25 cellular contexts compared by ENCODE assay signal in genomic region chr5:72667708-72668107, GRCh38.
DNase-seq lines count a peak whose midpoint lies in the region; ATAC-seq, FAIRE-seq and TF ChIP-seq lines count a peak whose summit lies in the region.
"Had no signal": no experiment of that assay in that cellular context is flagged by ENCODE, and none has a peak within 500 bp of the region (broad histone marks: within the 10 kb centered on the region; RNA-seq: fewer than 3 reads in every experiment).

No MANE protein-coding gene starts in this region.

- no peak for TF ChIP-seq POLR2A in breast epithelium (IDR thresholded peaks at IDR 0.05)
- no peak for TF ChIP-seq POLR2A in vagina (IDR thresholded peaks at IDR 0.05)
- TF ChIP-seq POLR2A in lower leg skin (IDR thresholded peaks at IDR 0.05), result no peak

- no peak overlapping the region for H3K27ac Mint-ChIP-seq in MCF 10A (ENCODE audit: low read depth, unreplicated experiment)
- H3K27ac Mint-ChIP-seq in activated CD4-positive, alpha-beta memory T cell treated with anti-CD3 and anti-CD28 coated beads, Interleukin-2, amount 10 ng/mL, durations not matched to agents 7 days and 5 days, result no peak overlapping the region
- H3K27ac Mint-ChIP-seq: B cell; CD4-positive, CD25-positive, alpha-beta regulatory T cell; CD8-positive, alpha-beta T cell had no signal

- no TSS peak for BruUV-seq in MCF 10A (replicated peaks; lab: Mats Ljungman, UMichigan)

- no peak for TF ChIP-seq CTCF in MCF 10A (IDR thresholded peaks at IDR 0.05; ENCODE audit: unreplicated experiment)
- no peak for TF ChIP-seq CTCF in breast epithelium (IDR thresholded peaks at IDR 0.05)
- TF ChIP-seq CTCF in bronchial epithelial cell (IDR thresholded peaks at IDR 0.05; ENCODE audit: insufficient read depth, low read length, severe bottlenecking), result no peak
- TF ChIP-seq CTCF in vagina (IDR thresholded peaks at IDR 0.05), result no peak
- TF ChIP-seq CTCF in lower leg skin (IDR thresholded peaks at IDR 0.05), result no peak

- H3K27me3 Mint-ChIP-seq in MCF 10A (ENCODE audit: insufficient read depth, unreplicated experiment), result no peaks in the 10 kb centered on the region
- peaks cover 6% of the 10 kb centered on the region for H3K27me3 Mint-ChIP-seq in activated CD4-positive, alpha-beta memory T cell treated with anti-CD3 and anti-CD28 coated beads, Interleukin-2, amount 10 ng/mL, durations not matched to agents 7 days and 5 days
- H3K27me3 Mint-ChIP-seq: B cell had no signal

- H3K36me3 ChIP-seq in breast epithelium, result no peaks in the 10 kb centered on the region
- no peaks in the 10 kb centered on the region for H3K36me3 ChIP-seq in bronchial epithelial cell (ENCODE audit: control insufficient read depth, insufficient read depth, low read length)
- H3K36me3 ChIP-seq in vagina, result no peaks in the 10 kb centered on the region
- H3K36me3 ChIP-seq: BLaER1 had no signal

- intact Hi-C loops in MCF 10A (cut with micrococcal nuclease), result no loop called here
- intact Hi-C loops in breast epithelium (cut with DNase I; ENCODE audit: low total_unique reads), result no loop called here
- intact Hi-C loops in vagina (cut with DNase I), result no loop called here
- intact Hi-C loops in lower leg skin (cut with DNase I; ENCODE audit: low total_unique reads), result no loop called here

- CTCF ChIA-PET in MCF 10A (lab: Yijun Ruan, JAX), result interaction anchor here (0.6 kb wide), 1 partner anchor 127 kb away, joined by 3 read pairs; no protein-coding TSS in a partner anchor
- CTCF ChIA-PET in activated CD4-positive, alpha-beta memory T cell treated with anti-CD3 and anti-CD28 coated beads, Interleukin-2, amount 10 ng/mL, durations not matched to agents 7 days and 5 days (lab: Charles Lee), result no interaction called here

- no peaks in the 10 kb centered on the region for H3K9me3 Mint-ChIP-seq in MCF 10A (ENCODE audit: unreplicated experiment)
- H3K9me3 Mint-ChIP-seq in activated CD4-positive, alpha-beta memory T cell treated with anti-CD3 and anti-CD28 coated beads, Interleukin-2, amount 10 ng/mL, durations not matched to agents 7 days and 5 days, result no peaks in the 10 kb centered on the region
- H3K9me3 Mint-ChIP-seq: CD8-positive, alpha-beta T cell had no signal

- POLR2A ChIA-PET in MCF 10A (lab: Yijun Ruan, JAX), result interaction anchor here (1.1 kb wide), 1 partner anchor 151 kb away, joined by 4 read pairs; no protein-coding TSS in a partner anchor
- POLR2A ChIA-PET in activated CD4-positive, alpha-beta memory T cell treated with anti-CD3 and anti-CD28 coated beads, Interleukin-2, amount 10 ng/mL, durations not matched to agents 7 days and 5 days (lab: Charles Lee), result no interaction called here

- DNase-seq in MCF 10A (ENCODE audit: unreplicated experiment) (peak; percentile 29), breast epithelium (ENCODE audit: low spot score in 2 of 2) (no peak), bronchial epithelial cell (ENCODE audit: low read depth) (peak; percentile 97), HK-2 (ENCODE audit: unreplicated experiment) (no peak), vagina (ENCODE audit: extremely low spot score in 2 of 2) (no peak), lower leg skin (ENCODE audit: low spot score in 2 of 2) (no peak)
- DNase-seq in activated CD4-positive, alpha-beta memory T cell treated with anti-CD3 and anti-CD28 coated beads, Interleukin-2, amount 10 ng/mL, durations not matched to agents 7 days and 5 days, result no peak
- DNase-seq: Caco-2; CD4-positive, CD25-positive, alpha-beta regulatory T cell; CD8-positive, alpha-beta T cell; DMS153; DND-41; GM23248; H7; HCEC 1CT had no signal

- H3K4me1 ChIP-seq in breast epithelium (no peaks in the 10 kb centered on the region), vagina (no peaks in the 10 kb centered on the region)
- H3K4me1 ChIP-seq: BLaER1, Caco-2 had no signal

- H3K9me3 ChIP-seq in breast epithelium, result no peaks in the 10 kb centered on the region
- no peaks in the 10 kb centered on the region for H3K9me3 ChIP-seq in vagina
- H3K9me3 ChIP-seq: BLaER1, Caco-2 had no signal

- H3K4me3 ChIP-seq in breast epithelium (no peak overlapping the region), bronchial epithelial cell (ENCODE audit: low read depth, low read length) (no peak overlapping the region), vagina (no peak overlapping the region), lower leg skin (ENCODE audit: low read depth, poor library complexity, severe bottlenecking) (no peak overlapping the region)
- H3K4me3 ChIP-seq: BLaER1, GM23248 had no signal

- WGBS in lower leg skin, 2 donors, result 46 to 74% methylated on average over 1 of the region's 1 CpG

- peaks cover 8% of the 10 kb centered on the region for H3K4me1 Mint-ChIP-seq in MCF 10A (ENCODE audit: insufficient read depth, unreplicated experiment)
- H3K4me1 Mint-ChIP-seq in activated CD4-positive, alpha-beta memory T cell treated with anti-CD3 and anti-CD28 coated beads, Interleukin-2, amount 10 ng/mL, durations not matched to agents 7 days and 5 days, result no peaks in the 10 kb centered on the region
- H3K4me1 Mint-ChIP-seq: B cell; CD4-positive, CD25-positive, alpha-beta regulatory T cell had no signal

- FAIRE-seq in bronchial epithelial cell (lab: Jason Lieb, UNC), result no peak
- FAIRE-seq: A204.1, G401.6, GM12892, GM19239, H1 had no signal

- no peak overlapping the region for H3K4me3 Mint-ChIP-seq in MCF 10A (ENCODE audit: unreplicated experiment)
- H3K4me3 Mint-ChIP-seq in activated CD4-positive, alpha-beta memory T cell treated with anti-CD3 and anti-CD28 coated beads, Interleukin-2, amount 10 ng/mL, durations not matched to agents 7 days and 5 days, result no peak overlapping the region
- H3K4me3 Mint-ChIP-seq: B cell; CD4-positive, CD25-positive, alpha-beta regulatory T cell; CD8-positive, alpha-beta T cell had no signal

- ATAC-seq in esophagus mucosa, result peak; percentile 89
- ATAC-seq: CD8-positive, alpha-beta T cell had no signal

- H3K36me3 Mint-ChIP-seq in MCF 10A (ENCODE audit: insufficient read depth, unreplicated experiment), result no peaks in the 10 kb centered on the region
- H3K36me3 Mint-ChIP-seq in activated CD4-positive, alpha-beta memory T cell treated with anti-CD3 and anti-CD28 coated beads, Interleukin-2, amount 10 ng/mL, durations not matched to agents 7 days and 5 days (ENCODE audit: low read depth), result no peaks in the 10 kb centered on the region
- H3K36me3 Mint-ChIP-seq: CD4-positive, CD25-positive, alpha-beta regulatory T cell; CD8-positive, alpha-beta T cell had no signal

- H3K27ac ChIP-seq in breast epithelium (no peak overlapping the region), vagina (no peak overlapping the region)
- H3K27ac ChIP-seq: 22Rv1, BLaER1, C4-2B, GM23248 had no signal

- H3K27me3 ChIP-seq in breast epithelium, result no peaks in the 10 kb centered on the region
- no peaks in the 10 kb centered on the region for H3K27me3 ChIP-seq in bronchial epithelial cell (ENCODE audit: control insufficient read depth, insufficient read depth, low read length)
- H3K27me3 ChIP-seq in vagina, result no peaks in the 10 kb centered on the region
- H3K27me3 ChIP-seq: BLaER1 had no signal

Comparison
In these comparisons a context has a peak if more than half of its experiments do, and no peak if none do; other contexts are left out.
1. DNase-seq: peak in MCF 10A (single experiment) and bronchial epithelial cell (single experiment); none in breast epithelium (0 of 2), activated CD4-positive, alpha-beta memory T cell treated with anti-CD3 and anti-CD28 coated beads, Interleukin-2, amount 10 ng/mL, durations not matched to agents 7 days and 5 days (single experiment), HK-2 (single experiment), vagina (0 of 2) and lower leg skin (0 of 2).